2 cellular contexts compared by ENCODE assay signal in genomic region chr7:13878154-13878553, GRCh38.
TF ChIP-seq lines count a peak whose summit lies in the region.

No MANE protein-coding gene starts in this region.

TF ChIP-seq in HCT116, 20 proteins besides CTCF, POLR2A, EP300 and RAD21 (continued from another document):
- TF ChIP-seq ZBTB33 (IDR thresholded peaks at IDR 0.05; ENCODE audit: extremely low read depth, insufficient replicate concordance, low read length) (no peak), ZNF274 (IDR thresholded peaks at IDR 0.05; ENCODE audit: low read depth, low read length) (no peak), EZH2phosphoT487 (IDR thresholded peaks at IDR 0.05; ENCODE audit: borderline replicate concordance) (no peak), ELF1 (IDR thresholded peaks at IDR 0.05; ENCODE audit: borderline replicate concordance, low read depth) (no peak), ZFX (IDR thresholded peaks at IDR 0.05) (no peak), SIN3A (IDR thresholded peaks at IDR 0.05; ENCODE audit: low read depth) (no peak), JUND (IDR thresholded peaks at IDR 0.05) (no peak), TCF7L2 (IDR thresholded peaks at IDR 0.05; ENCODE audit: borderline replicate concordance, extremely low read depth, insufficient read depth, insufficient read length) (no peak), CEBPB (IDR thresholded peaks at IDR 0.05; ENCODE audit: low read depth) (no peak), FOSL1 (IDR thresholded peaks at IDR 0.05; ENCODE audit: low read depth) (no peak), YY1 (IDR thresholded peaks at IDR 0.05; ENCODE audit: extremely low read depth, insufficient replicate concordance, low read depth, low read length) (no peak)
- TF ChIP-seq, protein P1, sequence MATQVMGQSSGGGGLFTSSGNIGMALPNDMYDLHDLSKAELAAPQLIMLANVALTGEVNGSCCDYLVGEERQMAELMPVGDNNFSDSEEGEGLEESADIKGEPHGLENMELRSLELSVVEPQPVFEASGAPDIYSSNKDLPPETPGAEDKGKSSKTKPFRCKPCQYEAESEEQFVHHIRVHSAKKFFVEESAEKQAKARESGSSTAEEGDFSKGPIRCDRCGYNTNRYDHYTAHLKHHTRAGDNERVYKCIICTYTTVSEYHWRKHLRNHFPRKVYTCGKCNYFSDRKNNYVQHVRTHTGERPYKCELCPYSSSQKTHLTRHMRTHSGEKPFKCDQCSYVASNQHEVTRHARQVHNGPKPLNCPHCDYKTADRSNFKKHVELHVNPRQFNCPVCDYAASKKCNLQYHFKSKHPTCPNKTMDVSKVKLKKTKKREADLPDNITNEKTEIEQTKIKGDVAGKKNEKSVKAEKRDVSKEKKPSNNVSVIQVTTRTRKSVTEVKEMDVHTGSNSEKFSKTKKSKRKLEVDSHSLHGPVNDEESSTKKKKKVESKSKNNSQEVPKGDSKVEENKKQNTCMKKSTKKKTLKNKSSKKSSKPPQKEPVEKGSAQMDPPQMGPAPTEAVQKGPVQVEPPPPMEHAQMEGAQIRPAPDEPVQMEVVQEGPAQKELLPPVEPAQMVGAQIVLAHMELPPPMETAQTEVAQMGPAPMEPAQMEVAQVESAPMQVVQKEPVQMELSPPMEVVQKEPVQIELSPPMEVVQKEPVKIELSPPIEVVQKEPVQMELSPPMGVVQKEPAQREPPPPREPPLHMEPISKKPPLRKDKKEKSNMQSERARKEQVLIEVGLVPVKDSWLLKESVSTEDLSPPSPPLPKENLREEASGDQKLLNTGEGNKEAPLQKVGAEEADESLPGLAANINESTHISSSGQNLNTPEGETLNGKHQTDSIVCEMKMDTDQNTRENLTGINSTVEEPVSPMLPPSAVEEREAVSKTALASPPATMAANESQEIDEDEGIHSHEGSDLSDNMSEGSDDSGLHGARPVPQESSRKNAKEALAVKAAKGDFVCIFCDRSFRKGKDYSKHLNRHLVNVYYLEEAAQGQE (IDR thresholded peaks at IDR 0.05; ENCODE audit: low read depth) = no peak
- TF ChIP-seq, protein P2, sequence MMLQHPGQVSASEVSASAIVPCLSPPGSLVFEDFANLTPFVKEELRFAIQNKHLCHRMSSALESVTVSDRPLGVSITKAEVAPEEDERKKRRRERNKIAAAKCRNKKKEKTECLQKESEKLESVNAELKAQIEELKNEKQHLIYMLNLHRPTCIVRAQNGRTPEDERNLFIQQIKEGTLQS (IDR thresholded peaks at IDR 0.05) = no peak
TF ChIP-seq in HCT116: peak in this region for 0.

TF ChIP-seq in SK-N-SH treated with all-trans-retinoic acid at 6 μM for 48 hours, 23 proteins besides CTCF, POLR2A, EP300 and RAD21:
- TF ChIP-seq CSRNP3 (CRISPR knock-in tag; IDR thresholded peaks at IDR 0.05) (no peak), GLIS3 (CRISPR knock-in tag; IDR thresholded peaks at IDR 0.05) (no peak), POU6F1 (CRISPR knock-in tag; IDR thresholded peaks at IDR 0.05; ENCODE audit: borderline replicate concordance, low read depth) (no peak), ZFP30 (CRISPR knock-in tag; IDR thresholded peaks at IDR 0.05) (no peak), CSDC2 (CRISPR knock-in tag; IDR thresholded peaks at IDR 0.05) (no peak), ZNF70 (CRISPR knock-in tag; IDR thresholded peaks at IDR 0.05) (peak; percentile 45; the same call in 1 of the 2 replicates), TOX (CRISPR knock-in tag; IDR thresholded peaks at IDR 0.05; ENCODE audit: borderline replicate concordance) (no peak)
